In the genomic region with DNA sequence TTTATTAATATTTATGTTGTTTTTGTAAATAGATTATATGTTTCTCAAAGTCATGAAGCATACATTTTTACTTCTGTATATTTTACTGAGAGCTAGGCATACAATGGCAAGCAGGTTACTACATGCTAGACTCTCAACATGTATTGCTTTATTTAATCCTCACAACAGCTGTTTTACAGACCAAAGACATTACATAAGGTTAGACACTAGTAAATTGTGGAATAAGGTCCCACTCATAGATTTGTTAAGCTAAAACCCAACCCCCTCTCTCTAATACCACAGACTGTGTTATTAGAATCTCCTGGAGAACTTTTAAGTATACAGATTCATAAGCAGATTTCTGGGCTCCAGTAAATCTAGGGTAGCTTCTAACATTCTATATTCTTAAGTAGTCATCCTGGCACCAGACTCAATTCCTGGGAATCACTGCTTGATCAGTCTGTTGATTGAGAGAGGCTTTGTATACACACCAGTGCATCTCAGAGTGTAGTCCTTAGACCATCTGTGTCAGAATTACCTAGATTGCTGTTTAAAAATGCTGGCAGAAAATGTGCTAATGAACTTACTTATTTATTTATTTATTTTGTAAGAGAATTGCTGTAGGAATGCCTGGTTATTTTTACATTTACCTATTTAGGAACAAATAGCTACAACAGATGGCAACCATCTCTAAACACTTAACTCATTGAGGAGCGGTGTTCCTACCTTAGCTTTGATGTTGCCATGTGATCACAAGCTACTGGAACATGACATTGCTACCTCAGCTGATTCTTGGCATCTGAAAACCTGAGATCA, we compare ENCODE assay signal across 19 cellular contexts.
"Had no signal": no experiment of that assay in that cellular context is flagged by ENCODE, and none has a peak within 500 bp of the region (broad histone marks: within the 10 kb centered on the region; RNA-seq: fewer than 3 reads in every experiment).

No MANE protein-coding gene starts in this region.

- H3K27me3 ChIP-seq: body of pancreas, left lung, sigmoid colon, spleen, upper lobe of right lung had no signal

- H3K4me1 ChIP-seq: body of pancreas, left lung, spleen, upper lobe of right lung had no signal

- DNase-seq: activated CD4-positive, alpha-beta memory T cell treated with anti-CD3 and anti-CD28 coated beads, Interleukin-2, amount 10 ng/mL, durations not matched to agents 7 days and 5 days; activated CD4-positive, alpha-beta T cell treated with anti-CD3 and anti-CD28 coated beads for 48 hours; activated CD4-positive, CD25-positive, alpha-beta regulatory T cell; activated CD8-positive, alpha-beta memory T cell treated with anti-CD3 and anti-CD28 coated beads, Interleukin-2, amount 10 ng/mL, durations not matched to agents 7 days and 5 days; activated naive CD4-positive, alpha-beta T cell; body of pancreas; head of caudate nucleus; left lung; mammary epithelial cell; nephron progenitor cell; nucleus accumbens; sigmoid colon; spleen; stimulated activated CD4-positive, alpha-beta T cell treated with anti-CD3 and anti-CD28 coated beads, Interleukin-4, amount 100 ng/mL, for 4 hours; upper lobe of right lung had no signal

- H3K27ac ChIP-seq: body of pancreas, coronary artery, left lung, sigmoid colon, spleen, thoracic aorta, upper lobe of right lung had no signal

- ATAC-seq: activated CD8-positive, alpha-beta memory T cell treated with anti-CD3 and anti-CD28 coated beads, Interleukin-2, amount 10 ng/mL, durations not matched to agents 7 days and 5 days; activated T-helper 17 cell treated with anti-CD3 and anti-CD28 coated beads, Interleukin-2, amount 50 U/mL, for 72 hours; body of pancreas; left lung; stimulated activated memory B cell treated with anti-CD40 and anti-IgM and Interleukin-4, amounts not matched to agents 10 μg/mL and 1 μg/mL and 100 μg/mL, for 72 hours; upper lobe of right lung had no signal
